27 cellular contexts compared by ENCODE assay signal in genomic region chr1:50942334-50942733, GRCh38.
"Had no signal": no experiment of that assay in that cellular context is flagged by ENCODE, and none has a peak within 500 bp of the region (broad histone marks: within the 10 kb centered on the region; RNA-seq: fewer than 3 reads in every experiment).

No MANE protein-coding gene starts in this region.

- FAIRE-seq: urothelium cell line had no signal

- H3K27ac ChIP-seq: stomach, suprapubic skin, testis, thoracic aorta, thyroid gland, tibial artery, tibial nerve, transverse colon, upper lobe of left lung, upper lobe of right lung, uterus, vagina had no signal

- ATAC-seq: stimulated activated effector memory CD8-positive, alpha-beta T cell treated with anti-CD3 and anti-CD28 coated beads, Interleukin-12 subunit alpha, Interleukin-12 subunit beta, amount 100 ng/mL, for 72 hours; stimulated activated memory B cell treated with anti-CD40 and anti-IgM and Interleukin-4, amounts not matched to agents 10 μg/mL and 1 μg/mL and 100 μg/mL, for 72 hours; stimulated activated naive B cell treated with anti-CD40 and anti-IgM and Interleukin-4, amounts not matched to agents 10 μg/mL and 1 μg/mL and 100 μg/mL, for 72 hours; stimulated activated naive CD8-positive, alpha-beta T cell treated with anti-CD3 and anti-CD28 coated beads, Interleukin-15, amount 100 ng/mL, for 72 hours; stimulated activated naive CD8-positive, alpha-beta T cell treated with anti-CD3 and anti-CD28 coated beads, Interleukin-15, Interleukin-2, amounts not matched to agents 100 U/mL and 50 U/mL, for 24 hours; upper lobe of right lung had no signal

- H3K9me3 ChIP-seq: stomach, suprapubic skin, testis, thoracic aorta, thyroid gland, tibial artery, tibial nerve, transverse colon, upper lobe of left lung, upper lobe of right lung, uterus, vagina had no signal

- H3K27me3 ChIP-seq: stomach, suprapubic skin, testis, thyroid gland, tibial artery, tibial nerve, transverse colon, upper lobe of left lung, upper lobe of right lung, uterus, vagina had no signal

- DNase-seq: stimulated activated CD4-positive, alpha-beta T cell treated with anti-CD3 and anti-CD28 coated beads, Interleukin-2, amount 100 ng/mL, for 48 hours; stimulated activated CD4-positive, alpha-beta T cell treated with anti-CD3 and anti-CD28 coated beads, Interleukin-4, amount 100 ng/mL, for 1 hour; stimulated activated CD4-positive, alpha-beta T cell treated with anti-CD3 and anti-CD28 coated beads, Interleukin-4, amount 100 ng/mL, for 24 hours; stimulated activated CD4-positive, alpha-beta T cell treated with anti-CD3 and anti-CD28 coated beads, Interleukin-4, amount 100 ng/mL, for 4 hours; stimulated activated CD8-positive, alpha-beta memory T cell treated with anti-CD3 and anti-CD28 coated beads, Interleukin-4, amount 100 ng/mL, for 48 hours; stimulated activated naive B cell treated with anti-CD40 and anti-IgM and Interleukin-4, amounts not matched to agents 10 μg/mL and 1 μg/mL and 100 μg/mL, for 72 hours; stimulated activated naive CD4-positive, alpha-beta T cell; stimulated activated naive CD4-positive, alpha-beta T cell treated with Interleukin-2 at 50 U/mL for 16 hours; stimulated activated naive CD8-positive, alpha-beta T cell treated with anti-CD3 and anti-CD28 coated beads, Interleukin-15, amount 100 ng/mL, for 72 hours; stimulated activated naive CD8-positive, alpha-beta T cell treated with anti-CD3 and anti-CD28 coated beads, Interleukin-15, Interleukin-2, amounts not matched to agents 100 U/mL and 50 U/mL, for 24 hours; stomach; substantia nigra; testis; thyroid gland; tibial artery; transverse colon; trophoblast cell; upper lobe of left lung; upper lobe of right lung; uterus had no signal

- H3K36me3 ChIP-seq: stomach, suprapubic skin, thoracic aorta, thyroid gland, tibial artery, transverse colon, upper lobe of left lung, upper lobe of right lung, uterus, vagina had no signal

- H3K4me3 ChIP-seq: stomach, suprapubic skin, testis, thoracic aorta, thyroid gland, tibial artery, tibial nerve, transverse colon, upper lobe of left lung, upper lobe of right lung, uterus, vagina had no signal

- H3K4me1 ChIP-seq: suprapubic skin, testis, thyroid gland, tibial nerve, transverse colon, upper lobe of left lung, upper lobe of right lung, uterus, vagina had no signal
